Comparison of ENCODE assay signal across 10 cellular contexts in the genomic region with DNA sequence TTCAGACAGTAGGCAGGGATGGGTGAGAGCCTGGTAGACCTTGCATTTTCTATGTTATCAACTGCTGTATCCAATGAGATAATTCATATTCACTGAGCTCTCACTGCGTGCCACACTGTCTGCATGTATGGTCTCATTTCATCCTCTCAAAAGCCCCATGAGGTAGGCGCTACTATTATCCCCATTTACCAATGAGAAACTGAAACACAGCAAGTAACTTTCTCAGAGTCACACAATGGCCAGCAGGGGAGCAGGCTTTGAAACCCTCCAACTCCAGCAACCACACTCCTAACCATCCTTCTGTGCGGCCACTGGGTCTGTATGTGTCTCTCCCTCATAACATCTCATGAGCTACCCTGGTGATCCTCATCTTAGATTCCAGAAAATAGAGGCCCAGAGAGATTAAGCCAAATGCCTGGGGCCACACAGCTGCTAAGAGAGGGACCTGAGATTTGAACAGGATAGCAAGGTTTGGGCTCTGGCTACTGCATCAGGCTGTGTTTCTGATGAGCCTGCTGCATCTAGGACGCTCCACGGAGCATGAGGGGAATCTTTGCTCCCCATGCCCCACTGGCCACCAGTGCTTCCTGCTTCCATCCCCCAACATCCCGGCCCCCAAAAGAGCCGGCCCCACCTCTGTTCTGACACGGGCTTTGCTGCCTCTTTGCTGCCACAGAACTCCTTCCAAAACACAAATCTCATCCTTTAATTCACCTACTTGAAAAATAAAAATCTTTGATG. TPM values are rescaled to one million over a fixed set of nuclear protein-coding genes. Genes with fewer than 3 reads are reported as not detected.
DNase-seq lines count a peak whose midpoint lies in the region; ATAC-seq, FAIRE-seq and TF ChIP-seq lines count a peak whose summit lies in the region.
"Had no signal": no experiment of that assay in that cellular context is flagged by ENCODE, and none has a peak within 500 bp of the region (broad histone marks: within the 10 kb centered on the region; RNA-seq: fewer than 3 reads in every experiment).

No MANE protein-coding gene starts in this region.

- no peak overlapping the region for H3K4me3 ChIP-seq in A549
- no peak overlapping the region for H3K4me3 ChIP-seq in H1 (ENCODE audit: extremely low read depth in 1 of 4, insufficient read depth in 2 of 4, low read depth in 3 of 4, low read length in 4 of 4)

- H3K23me2 ChIP-seq in H1 (ENCODE audit: low read depth, low read length), result no peaks in the 10 kb centered on the region

- no peaks in the 10 kb centered on the region; a peak in 1 of 7 replicates for H3K27me3 ChIP-seq in H1 (replicated peaks in 1 of 4; ENCODE audit: control insufficient read depth in 3 of 4, extremely low read depth in 1 of 4, insufficient read depth in 3 of 4, low read length in 3 of 4)

- DNase-seq in A549 (ENCODE audit: low read depth in 1 of 2, low spot score in 1 of 2) (peak in 1 of 2 experiments; percentile 39), H1 (ENCODE audit: low read depth in 1 of 2, low spot score in 2 of 2) (no peak), occipital lobe (lab: John Stamatoyannopoulos, UW) (no peak), germinal center (ENCODE audit: low spot score) (no peak), HK-2 (ENCODE audit: unreplicated experiment) (no peak), D721Med (ENCODE audit: insufficient read length, low spot score) (no peak)
- DNase-seq in T-helper 2 cell treated with Interferon-gamma antibody and Interleukin-4, amounts not matched to agents 5 μg/mL and 100 μg/mL, for 36 hours (ENCODE audit: low spot score), result peak; percentile 79

- FAIRE-seq in A549 (lab: Jason Lieb, UNC), result no peak
- no peak for FAIRE-seq in H1 (lab: Jason Lieb, UNC)
- FAIRE-seq in D721Med (lab: Jason Lieb, UNC), result no peak

- H2BK120ac ChIP-seq in H1 (replicated peaks; ENCODE audit: low read depth, low read length), result no peak overlapping the region

- H3K4me1 ChIP-seq in A549, result peaks cover 47% of the 10 kb centered on the region
- peaks cover 0 to 7% (median 3%) of the 10 kb centered on the region in 4 experiments; a peak in 5 of 7 replicates for H3K4me1 ChIP-seq in H1 (replicated peaks in 1 of 4; ENCODE audit: control insufficient read depth in 3 of 4, insufficient read depth in 4 of 4, low read length in 3 of 4)

- no peak overlapping the region for H4K5ac ChIP-seq in H1 (ENCODE audit: insufficient read length, low read depth, low read length)

- H3K27ac Mint-ChIP-seq in T-helper 2 cell treated with Interferon-gamma antibody and Interleukin-4, amounts not matched to agents 5 μg/mL and 100 μg/mL, for 36 hours, result peak overlapping the region; percentile 97

- no peak overlapping the region for H2BK5ac ChIP-seq in H1 (ENCODE audit: low read depth, low read length)

- no peak overlapping the region for H2AK5ac ChIP-seq in H1 (ENCODE audit: low read depth, low read length)

- H4K91ac ChIP-seq in H1 (replicated peaks; ENCODE audit: insufficient read length, low read length), result no peak overlapping the region

- H4K20me1 ChIP-seq in H1 (replicated peaks in 1 of 2; ENCODE audit: control insufficient read depth in 1 of 2, insufficient read depth in 2 of 2, low read length in 2 of 2), result no peaks in the 10 kb centered on the region

- peaks cover 76% of the 10 kb centered on the region for H3K4me1 Mint-ChIP-seq in T-helper 2 cell treated with Interferon-gamma antibody and Interleukin-4, amounts not matched to agents 5 μg/mL and 100 μg/mL, for 36 hours (ENCODE audit: low read depth)

- TF ChIP-seq EP300 in A549 (IDR thresholded peaks at IDR 0.05) (no peak), H1 (IDR thresholded peaks at IDR 0.05; ENCODE audit: borderline replicate concordance in 1 of 2, low read depth in 2 of 2, low read length in 2 of 2) (no peak)

- H2AFZ ChIP-seq in H1 (ENCODE audit: low read length), result no peak overlapping the region

- H2BK15ac ChIP-seq in H1 (ENCODE audit: low read length), result no peak overlapping the region

- no peak for TF ChIP-seq POLR2A in A549 (IDR thresholded peaks at IDR 0.05; ENCODE audit: low read length)
- TF ChIP-seq POLR2A in H1 (IDR thresholded peaks at IDR 0.05; ENCODE audit: control extremely low read depth in 1 of 2, low read depth in 2 of 2, low read length in 2 of 2), result no peak

- H3K14ac ChIP-seq in H1 (ENCODE audit: insufficient read length), result no peak overlapping the region

- peaks cover 70% of the 10 kb centered on the region for H3K36me3 Mint-ChIP-seq in T-helper 2 cell treated with Interferon-gamma antibody and Interleukin-4, amounts not matched to agents 5 μg/mL and 100 μg/mL, for 36 hours (ENCODE audit: low read depth)

- no peak overlapping the region for H3K4me2 ChIP-seq in A549
- H3K4me2 ChIP-seq in H1 (ENCODE audit: insufficient read depth in 1 of 2, low read depth in 2 of 2, low read length in 2 of 2), result no peak overlapping the region

- H3K9ac ChIP-seq in H1 (replicated peaks in 1 of 4; ENCODE audit: extremely low read depth in 1 of 4, low read depth in 3 of 4, low read length in 3 of 4), result no peak overlapping the region

- 90% methylated on average over 8 of the region's 8 CpGs for WGBS in A549 (ENCODE audit: missing lambda C conversion rate)
- WGBS in H1 (ENCODE audit: extremely low coverage in 1 of 2, insufficient coverage in 1 of 2, insufficient read length in 1 of 2, insufficient replicate concordance in 2 of 2, low coverage in 1 of 2, low lambda C conversion rate in 2 of 2, missing lambda C conversion rate in 1 of 2), 2 experiments, result 96% methylated on average over 8 of the region's 8 CpGs; no CpG with 5 or more reads in 1 of the 2 experiments

- no peak overlapping the region for H3K4ac ChIP-seq in H1 (replicated peaks; ENCODE audit: insufficient read length, low read depth, low read length)

- TF ChIP-seq CTCF in A549 (IDR thresholded peaks at IDR 0.05) (no peak), H1 (IDR thresholded peaks at IDR 0.05; ENCODE audit: control extremely low read depth in 1 of 3, insufficient read depth in 1 of 3, low read depth in 1 of 3, low read length in 3 of 3) (peak in 2 of 3 experiments; percentile 1 to 27; a peak in 2 of 4 replicates), D721Med (IDR thresholded peaks at IDR 0.05; ENCODE audit: insufficient read depth, missing control alignments) (no peak)

- no peaks in the 10 kb centered on the region for H3K79me1 ChIP-seq in H1 (ENCODE audit: low read depth, low read length)

- no peaks in the 10 kb centered on the region for H3K9me3 Mint-ChIP-seq in T-helper 2 cell treated with Interferon-gamma antibody and Interleukin-4, amounts not matched to agents 5 μg/mL and 100 μg/mL, for 36 hours

- peak overlapping the region; percentile 92 for H3K4me3 Mint-ChIP-seq in T-helper 2 cell treated with Interferon-gamma antibody and Interleukin-4, amounts not matched to agents 5 μg/mL and 100 μg/mL, for 36 hours

- H3K56ac ChIP-seq in H1 (replicated peaks; ENCODE audit: insufficient read length, low read depth, low read length), result no peak overlapping the region

- no peak overlapping the region for H3K23ac ChIP-seq in H1 (ENCODE audit: insufficient read length)

- peak overlapping the region; percentile 95 to 99 for H3K27ac ChIP-seq in A549
- H3K27ac ChIP-seq in H1 (ENCODE audit: low read depth, low read length), result no peak overlapping the region

- H3K79me2 ChIP-seq in H1 (ENCODE audit: control insufficient read depth in 1 of 2, insufficient read depth in 2 of 2, low read length in 2 of 2), result no peaks in the 10 kb centered on the region

- H3K27me3 Mint-ChIP-seq in T-helper 2 cell treated with Interferon-gamma antibody and Interleukin-4, amounts not matched to agents 5 μg/mL and 100 μg/mL, for 36 hours (ENCODE audit: low read depth), result no peaks in the 10 kb centered on the region

- no peak overlapping the region; the same call in 1 of the 2 replicates for H2BK12ac ChIP-seq in H1 (ENCODE audit: low read depth, low read length)

- H4K8ac ChIP-seq in H1 (ENCODE audit: extremely low read depth, insufficient read depth, low read length), result no peak overlapping the region

- no peaks in the 10 kb centered on the region for H3K36me3 ChIP-seq in H1 (ENCODE audit: control insufficient read depth in 2 of 4, insufficient read depth in 4 of 4, low read length in 3 of 4)

- POLR2A ChIA-PET in A549 (lab: Yijun Ruan, JAX) (interaction anchor here (2.3 kb wide), 1 partner anchor 99 kb away, joined by 21 read pairs; no protein-coding TSS in a partner anchor), H1 (lab: Charles Lee; ENCODE audit: partially characterized antibody) (interaction anchor here (0.7 to 0.9 kb wide), 2 partner anchors 10 to 31 kb away, joined by 3 read pairs; no protein-coding TSS in a partner anchor)

- H3K9me3 ChIP-seq in A549 (0 out of 3 replicates have a peak, but pooled peaks cover 2% of the 10 kb centered on the region), H1 (ENCODE audit: insufficient read depth in 2 of 2, low read depth in 1 of 2, low read length in 1 of 2) (0 out of 4 replicates have a peak, but pooled peaks cover 0 to under 1% of the 10 kb centered on the region in 2 experiments)

- no peak overlapping the region for H3K18ac ChIP-seq in H1 (ENCODE audit: extremely low read depth, low read length)

- CTCF ChIA-PET in A549 (lab: Yijun Ruan, JAX), result interaction anchor here (0.6 to 26.0 kb wide), 17 partner anchors 8 to 259 kb away, joined by 3 to 1144 read pairs (median 33); a partner anchor contains a TSS
- CTCF ChIA-PET in H1 (lab: Charles Lee; ENCODE audit: partially characterized antibody), result interaction anchor here (0.5 to 6.7 kb wide), 13 partner anchors 11 to 987 kb away, joined by 3 to 100 read pairs (median 4); no protein-coding TSS in a partner anchor

- TF ChIP-seq RAD21 in A549 (conservative IDR thresholded peaks at IDR 0.05 in 1 of 2, IDR thresholded peaks at IDR 0.05 in 1 of 2) (no peak), H1 (IDR thresholded peaks at IDR 0.05 in 1 of 2, conservative IDR thresholded peaks at IDR 0.05 in 1 of 2; ENCODE audit: low read depth in 2 of 2, low read length in 2 of 2) (no peak; a peak in 1 of 4 replicates)

- H2BK20ac ChIP-seq in H1 (ENCODE audit: low read length), result no peak overlapping the region

- peak in 1 of 2 experiments; percentile 4; a peak in 1 of 6 replicates for ATAC-seq in A549
- peak; percentile 34 for ATAC-seq in GM21390 (IDR thresholded peaks at IDR 0.05; ENCODE audit: unreplicated experiment)

RNA-seq across cellular contexts. Expression of a gene that starts 3.2 kb away (rescaled TPM):
- polyA plus RNA-seq in A549 (2011; rRNA removed) (1.4 and 1.9 TPM in 2 replicates), A549 (2017; fragmentation: RNase III; extraction: RNeasy Plus Mini Kit Qiagen cat#74134 plus additional on column Dnase treatment) (0.72 to 0.84 TPM (median 0.76 TPM) in 3 replicates), H1 (2011; rRNA removed) (0.12 and 0.28 TPM in 2 replicates)
- 0.79 and 1.5 TPM in 2 replicates for polyA plus RNA-seq in A549 (2012; cell fraction: cytosol; rRNA removed)
- 3.0 and 3.2 TPM in 2 replicates for polyA plus RNA-seq in A549 (2012; cell fraction: nucleus; rRNA removed)
- 1.7 and 3.3 TPM in 2 replicates for polyA minus RNA-seq in A549 (2011; rRNA and poly(A)+ RNA removed)
- 0.17 TPM in 1 of 2 replicates, not detected in the other for total RNA-seq in H1 (2021; fragmentation: NEBNext Ultra II Directional; extraction: Animal tissue kit (Norgen Biotek cat#: 25700))
- 0.16 TPM for polyA plus RNA-seq in H1 (2011; cell fraction: cytosol; rRNA removed)
- polyA plus RNA-seq in H1 (2011; cell fraction: nucleus; rRNA removed), result 0.27 TPM
- polyA plus RNA-seq in H1 (2012, experiment 1 of 2), result 0.11 to 0.33 TPM in 2 of 4 replicates, not detected in the others
- 0.14 TPM for polyA plus RNA-seq in H1 (2012, experiment 2 of 2)
- polyA plus RNA-seq in H1 (2013, experiment 1 of 2), result 0.30 TPM
- 0.24 TPM for polyA plus RNA-seq in H1 (2013, experiment 2 of 2)
- polyA minus RNA-seq in H1 (2011; rRNA and poly(A)+ RNA removed), result not detected in 2 replicates
- polyA minus RNA-seq in H1 (2011; cell fraction: cytosol; rRNA and poly(A)+ RNA removed), result not detected
- not detected for polyA minus RNA-seq in H1 (2011; cell fraction: nucleus; rRNA and poly(A)+ RNA removed)
- total RNA-seq in occipital lobe, result not detected
- total RNA-seq: Daoy had no signal
- polyA plus RNA-seq: neural cell had no signal

Comparison
In these comparisons a context has a peak if more than half of its experiments do, and no peak if none do; other contexts are left out.
1. CTCF ChIP-seq: peak in H1 (2 of 3); none in A549 (single experiment) and D721Med (single experiment).